Comparison of ENCODE assay signal across 33 cellular contexts in genomic region chr1:50595874-50596273, GRCh38.
"Had no signal": no experiment of that assay in that cellular context is flagged by ENCODE, and none has a peak within 500 bp of the region (broad histone marks: within the 10 kb centered on the region; RNA-seq: fewer than 3 reads in every experiment).

No MANE protein-coding gene starts in this region.

- FAIRE-seq: endometrium, endothelial cell of umbilical vein had no signal

- H3K4me3 Mint-ChIP-seq: activated CD4-positive, alpha-beta memory T cell treated with anti-CD3 and anti-CD28 coated beads for 36 hours; activated CD4-positive, alpha-beta T cell treated with anti-CD3 and anti-CD28 coated beads for 36 hours; activated CD4-positive, alpha-beta T cell treated with anti-CD3 and anti-CD28 coated beads, Interleukin-2, amount 10 ng/mL, durations not matched to agents 24 days and 14 days; activated CD8-positive, alpha-beta memory T cell treated with anti-CD3 and anti-CD28 coated beads, Interleukin-2, amount 10 ng/mL, durations not matched to agents 7 days and 5 days; activated CD8-positive, alpha-beta T cell treated with anti-CD3 and anti-CD28 coated beads, Interleukin-2, amount 10 ng/mL, durations not matched to agents 7 days and 5 days; activated naive CD4-positive, alpha-beta T cell treated with anti-CD3 and anti-CD28 coated beads, Interleukin-2, amount 10 ng/mL, durations not matched to agents 7 days and 5 days; activated naive CD8-positive, alpha-beta T cell treated with anti-CD3 and anti-CD28 coated beads, Interleukin-2, amount 10 ng/mL, durations not matched to agents 7 days and 5 days; activated T-cell treated with anti-CD3 and anti-CD28 coated beads, Interleukin-2, amount 50 U/mL, for 72 hours; brain; T-helper 17 cell; T-helper 2 cell treated with Interferon-gamma antibody and Interleukin-4, amounts not matched to agents 5 μg/mL and 100 μg/mL, for 36 hours had no signal

- ATAC-seq: activated CD4-positive, alpha-beta T cell treated with anti-CD3 and anti-CD28 coated beads for 36 hours; activated CD8-positive, alpha-beta memory T cell treated with anti-CD3 and anti-CD28 coated beads, Interleukin-2, amount 10 ng/mL, durations not matched to agents 7 days and 5 days; activated CD8-positive, alpha-beta T cell treated with anti-CD3 and anti-CD28 coated beads, Interleukin-2, amount 10 ng/mL, durations not matched to agents 7 days and 5 days; activated naive CD4-positive, alpha-beta T cell treated with anti-CD3 and anti-CD28 coated beads, Interleukin-2, amount 50 U/mL, for 72 hours; activated T-cell treated with anti-CD3 and anti-CD28 coated beads, Interleukin-2, amount 50 U/mL, for 72 hours; gastroesophageal sphincter; T-helper 17 cell had no signal

- H3K27ac ChIP-seq: ascending aorta, breast epithelium, cardiac muscle cell, colonic mucosa, epithelial cell of prostate, esophagus squamous epithelium, gastroesophageal sphincter had no signal

- H3K36me3 ChIP-seq: breast epithelium, cardiac muscle cell, colonic mucosa had no signal

- H3K4me1 Mint-ChIP-seq: activated CD4-positive, alpha-beta T cell treated with anti-CD3 and anti-CD28 coated beads for 36 hours; activated CD4-positive, alpha-beta T cell treated with anti-CD3 and anti-CD28 coated beads, Interleukin-2, amount 10 ng/mL, durations not matched to agents 24 days and 14 days; activated CD8-positive, alpha-beta memory T cell treated with anti-CD3 and anti-CD28 coated beads, Interleukin-2, amount 10 ng/mL, durations not matched to agents 7 days and 5 days; activated naive CD4-positive, alpha-beta T cell treated with anti-CD3 and anti-CD28 coated beads, Interleukin-2, amount 10 ng/mL, durations not matched to agents 7 days and 5 days; activated naive CD8-positive, alpha-beta T cell treated with anti-CD3 and anti-CD28 coated beads, Interleukin-2, amount 10 ng/mL, durations not matched to agents 7 days and 5 days; brain; T-helper 17 cell had no signal

- H3K9me3 ChIP-seq: ascending aorta, breast epithelium, colonic mucosa, esophagus squamous epithelium, gastroesophageal sphincter had no signal

- H3K27me3 Mint-ChIP-seq: activated CD4-positive, alpha-beta memory T cell treated with anti-CD3 and anti-CD28 coated beads for 36 hours; activated CD4-positive, alpha-beta T cell treated with anti-CD3 and anti-CD28 coated beads for 36 hours; activated CD4-positive, alpha-beta T cell treated with anti-CD3 and anti-CD28 coated beads, Interleukin-2, amount 10 ng/mL, durations not matched to agents 24 days and 14 days; activated CD8-positive, alpha-beta memory T cell treated with anti-CD3 and anti-CD28 coated beads, Interleukin-2, amount 10 ng/mL, durations not matched to agents 7 days and 5 days; activated naive CD4-positive, alpha-beta T cell treated with anti-CD3 and anti-CD28 coated beads, Interleukin-2, amount 10 ng/mL, durations not matched to agents 7 days and 5 days; activated naive CD8-positive, alpha-beta T cell treated with anti-CD3 and anti-CD28 coated beads, Interleukin-2, amount 10 ng/mL, durations not matched to agents 7 days and 5 days; brain; T-helper 17 cell had no signal

- DNase-seq: activated CD4-positive, alpha-beta memory T cell treated with anti-CD3 and anti-CD28 coated beads for 36 hours; activated CD4-positive, alpha-beta T cell treated with anti-CD3 and anti-CD28 coated beads for 36 hours; activated CD4-positive, alpha-beta T cell treated with anti-CD3 and anti-CD28 coated beads, Interleukin-2, amount 10 ng/mL, durations not matched to agents 24 days and 14 days; activated CD4-positive, CD25-positive, alpha-beta regulatory T cell; activated CD4-positive, CD25-positive, alpha-beta regulatory T cell treated with anti-CD3 and anti-CD28 coated beads, Interleukin-2, amount 50 U/mL, for 72 hours; activated CD8-positive, alpha-beta memory T cell treated with anti-CD3 and anti-CD28 coated beads, Interleukin-2, amount 10 ng/mL, durations not matched to agents 7 days and 5 days; activated CD8-positive, alpha-beta memory T cell treated with anti-CD3 and anti-CD28 coated beads, Interleukin-2, amount 50 U/mL, for 4 hours; activated CD8-positive, alpha-beta T cell treated with anti-CD3 and anti-CD28 coated beads, Interleukin-2, amount 10 ng/mL, durations not matched to agents 7 days and 5 days; activated gamma-delta T cell; activated naive CD4-positive, alpha-beta T cell; activated naive CD4-positive, alpha-beta T cell treated with anti-CD3 and anti-CD28 coated beads, Interleukin-2, amount 10 ng/mL, durations not matched to agents 7 days and 5 days; activated naive CD8-positive, alpha-beta T cell treated with anti-CD3 and anti-CD28 coated beads, Interleukin-2, amount 10 ng/mL, durations not matched to agents 7 days and 5 days; activated T-cell treated with anti-CD3 and anti-CD28 coated beads, Interleukin-2, amount 50 U/mL, for 1 hour; activated T-cell treated with anti-CD3 and anti-CD28 coated beads, Interleukin-2, amount 50 U/mL, for 72 hours; central memory CD4-positive, alpha-beta T cell; cerebellar nuclear complex; colonic mucosa; effector CD8-positive, alpha-beta T cell; esophagus squamous epithelium; foreskin melanocyte; head of caudate nucleus; T-helper 17 cell; T1000 had no signal

- H3K27me3 ChIP-seq: ascending aorta, breast epithelium, cardiac muscle cell, colonic mucosa, esophagus squamous epithelium, gastroesophageal sphincter had no signal

- H3K9me3 Mint-ChIP-seq: activated CD4-positive, alpha-beta memory T cell treated with anti-CD3 and anti-CD28 coated beads for 36 hours; activated CD4-positive, alpha-beta T cell treated with anti-CD3 and anti-CD28 coated beads, Interleukin-2, amount 10 ng/mL, durations not matched to agents 24 days and 14 days; activated naive CD4-positive, alpha-beta T cell treated with anti-CD3 and anti-CD28 coated beads, Interleukin-2, amount 10 ng/mL, durations not matched to agents 7 days and 5 days; activated naive CD4-positive, alpha-beta T cell treated with anti-CD3 and anti-CD28 coated beads, Interleukin-2, amount 50 U/mL, for 72 hours; activated naive CD8-positive, alpha-beta T cell treated with anti-CD3 and anti-CD28 coated beads, Interleukin-2, amount 10 ng/mL, durations not matched to agents 7 days and 5 days; activated T-cell treated with anti-CD3 and anti-CD28 coated beads, Interleukin-2, amount 50 U/mL, for 72 hours; brain; T-helper 2 cell treated with Interferon-gamma antibody and Interleukin-4, amounts not matched to agents 5 μg/mL and 100 μg/mL, for 36 hours had no signal

- H3K4me1 ChIP-seq: ascending aorta, breast epithelium, colonic mucosa, esophagus squamous epithelium, gastroesophageal sphincter had no signal

- H3K27ac Mint-ChIP-seq: activated CD4-positive, alpha-beta memory T cell treated with anti-CD3 and anti-CD28 coated beads for 36 hours; activated CD4-positive, alpha-beta T cell treated with anti-CD3 and anti-CD28 coated beads for 36 hours; activated CD4-positive, alpha-beta T cell treated with anti-CD3 and anti-CD28 coated beads, Interleukin-2, amount 10 ng/mL, durations not matched to agents 24 days and 14 days; activated CD8-positive, alpha-beta memory T cell treated with anti-CD3 and anti-CD28 coated beads, Interleukin-2, amount 10 ng/mL, durations not matched to agents 7 days and 5 days; activated CD8-positive, alpha-beta T cell treated with anti-CD3 and anti-CD28 coated beads, Interleukin-2, amount 10 ng/mL, durations not matched to agents 7 days and 5 days; activated naive CD4-positive, alpha-beta T cell treated with anti-CD3 and anti-CD28 coated beads, Interleukin-2, amount 10 ng/mL, durations not matched to agents 7 days and 5 days; activated naive CD4-positive, alpha-beta T cell treated with anti-CD3 and anti-CD28 coated beads, Interleukin-2, amount 50 U/mL, for 72 hours; activated naive CD8-positive, alpha-beta T cell treated with anti-CD3 and anti-CD28 coated beads, Interleukin-2, amount 10 ng/mL, durations not matched to agents 7 days and 5 days; activated T-cell treated with anti-CD3 and anti-CD28 coated beads, Interleukin-2, amount 50 U/mL, for 72 hours; brain; T-helper 17 cell; T-helper 2 cell treated with Interferon-gamma antibody and Interleukin-4, amounts not matched to agents 5 μg/mL and 100 μg/mL, for 36 hours had no signal

- H3K4me3 ChIP-seq: ascending aorta, breast epithelium, cardiac muscle cell, colonic mucosa, esophagus squamous epithelium, gastroesophageal sphincter had no signal
